18 cellular contexts compared by ENCODE assay signal in genomic region chr6:136749359-136749758, GRCh38. TPM values are rescaled to one million over a fixed set of nuclear protein-coding genes. Genes with fewer than 3 reads are reported as not detected.
DNase-seq lines count a peak whose midpoint lies in the region; ATAC-seq lines count a peak whose summit lies in the region.
"Had no signal": no experiment of that assay in that cellular context is flagged by ENCODE, and none has a peak within 500 bp of the region (broad histone marks: within the 10 kb centered on the region; RNA-seq: fewer than 3 reads in every experiment).

No MANE protein-coding gene starts in this region.

- CTCF ChIA-PET in CD4-positive, alpha-beta memory T cell (lab: Charles Lee; ENCODE audit: partially characterized antibody) = interaction anchor here (12.5 kb wide), 1 partner anchor 41 kb away, joined by 156 read pairs; the partner anchor contains the start of gene MAP3K5

- intact Hi-C loops in CD4-positive, alpha-beta memory T cell (cut with micrococcal nuclease) = no loop called here

- peaks cover 79% of the 10 kb centered on the region for H3K4me1 ChIP-seq in CD4-positive, alpha-beta memory T cell (ENCODE audit: insufficient read depth, low read length)

- no peak overlapping the region for H3K4me3 ChIP-seq in CD4-positive, alpha-beta memory T cell (ENCODE audit: low read length in 2 of 2)
- H3K4me3 ChIP-seq: MG63 had no signal

- DNase-seq in T-helper 1 cell = no peak
- DNase-seq in CD4-positive, alpha-beta memory T cell = no peak
- no peak for DNase-seq in central memory CD8-positive, alpha-beta T cell (ENCODE audit: low spot score in 2 of 2)
- no peak for DNase-seq in natural killer cell treated with Interleukin-12 subunit alpha and Interleukin-12 subunit beta and Interleukin-15 and Interleukin-18, amount 100 ng/mL, for 72 hours (ENCODE audit: low spot score)
- DNase-seq in glomerular visceral epithelial cell (ENCODE audit: extremely low spot score) = no peak
- DNase-seq: 8988T, C1 segment of cervical spinal cord, MG63, NCI-H1092 treated with DMSO at 0.1 percent for 48 hours, NCI-H1694 treated with DMSO at 0.1 percent for 48 hours, NCI-H510A, NCI-H82 had no signal

- H3K4me1 Mint-ChIP-seq in T-helper 1 cell treated with Interleukin-12 subunit alpha and Interleukin-12 subunit beta and Interleukin-4 antibody, amounts not matched to agents 30 μg/mL and 1 μg/mL, for 36 hours (ENCODE audit: low read depth) = peaks cover 72% of the 10 kb centered on the region
- H3K4me1 Mint-ChIP-seq in CD4-positive, alpha-beta memory T cell = peaks cover 62 to 94% (median 78%) of the 10 kb centered on the region in 4 donors
- peaks cover 71% of the 10 kb centered on the region for H3K4me1 Mint-ChIP-seq in central memory CD8-positive, alpha-beta T cell
- H3K4me1 Mint-ChIP-seq in natural killer cell treated with Interleukin-12 subunit alpha and Interleukin-12 subunit beta and Interleukin-15 and Interleukin-18, amount 100 ng/mL, for 72 hours (ENCODE audit: low read depth in 2 of 2) = peaks cover 65 to 78% of the 10 kb centered on the region in 2 donors

- H3K27ac ChIP-seq in CD4-positive, alpha-beta memory T cell (ENCODE audit: low read depth, low read length) = peak overlapping the region; percentile 51

- H3K9me3 Mint-ChIP-seq in T-helper 1 cell treated with Interleukin-12 subunit alpha and Interleukin-12 subunit beta and Interleukin-4 antibody, amounts not matched to agents 30 μg/mL and 1 μg/mL, for 36 hours = no peaks in the 10 kb centered on the region
- H3K9me3 Mint-ChIP-seq in CD4-positive, alpha-beta memory T cell = no peaks in the 10 kb centered on the region
- H3K9me3 Mint-ChIP-seq in central memory CD8-positive, alpha-beta T cell = no peaks in the 10 kb centered on the region
- no peaks in the 10 kb centered on the region for H3K9me3 Mint-ChIP-seq in natural killer cell treated with Interleukin-12 subunit alpha and Interleukin-12 subunit beta and Interleukin-15 and Interleukin-18, amount 100 ng/mL, for 72 hours

- no peaks in the 10 kb centered on the region for H3K27me3 ChIP-seq in CD4-positive, alpha-beta memory T cell (ENCODE audit: insufficient read depth, low read length)
- H3K27me3 ChIP-seq: MG63 had no signal

- no peaks in the 10 kb centered on the region for H3K9me3 ChIP-seq in CD4-positive, alpha-beta memory T cell (ENCODE audit: control insufficient read depth in 1 of 2, low read length in 2 of 2)
- H3K9me3 ChIP-seq: MG63 had no signal

- no peaks in the 10 kb centered on the region for H3K36me3 ChIP-seq in CD4-positive, alpha-beta memory T cell (ENCODE audit: insufficient read depth, low read length)
- H3K36me3 ChIP-seq: MG63 had no signal

- H3K36me3 Mint-ChIP-seq in T-helper 1 cell treated with Interleukin-12 subunit alpha and Interleukin-12 subunit beta and Interleukin-4 antibody, amounts not matched to agents 30 μg/mL and 1 μg/mL, for 36 hours (ENCODE audit: low read depth) = peaks cover 23% of the 10 kb centered on the region
- peaks cover 0 to 3% of the 10 kb centered on the region in 2 donors for H3K36me3 Mint-ChIP-seq in CD4-positive, alpha-beta memory T cell
- peaks cover 8% of the 10 kb centered on the region for H3K36me3 Mint-ChIP-seq in central memory CD8-positive, alpha-beta T cell (ENCODE audit: insufficient read depth)
- no peaks in the 10 kb centered on the region for H3K36me3 Mint-ChIP-seq in natural killer cell treated with Interleukin-12 subunit alpha and Interleukin-12 subunit beta and Interleukin-15 and Interleukin-18, amount 100 ng/mL, for 72 hours

- H3K27me3 Mint-ChIP-seq in T-helper 1 cell treated with Interleukin-12 subunit alpha and Interleukin-12 subunit beta and Interleukin-4 antibody, amounts not matched to agents 30 μg/mL and 1 μg/mL, for 36 hours (ENCODE audit: low read depth) = no peaks in the 10 kb centered on the region
- H3K27me3 Mint-ChIP-seq in CD4-positive, alpha-beta memory T cell = no peaks in the 10 kb centered on the region
- no peaks in the 10 kb centered on the region for H3K27me3 Mint-ChIP-seq in central memory CD8-positive, alpha-beta T cell
- no peaks in the 10 kb centered on the region for H3K27me3 Mint-ChIP-seq in natural killer cell treated with Interleukin-12 subunit alpha and Interleukin-12 subunit beta and Interleukin-15 and Interleukin-18, amount 100 ng/mL, for 72 hours

- POLR2A ChIA-PET in CD4-positive, alpha-beta memory T cell (lab: Charles Lee; ENCODE audit: partially characterized antibody) = interaction anchor here (13.2 kb wide), 1 partner anchor 40 kb away, joined by 249 read pairs; the partner anchor contains the start of gene MAP3K5

- peak overlapping the region; percentile 62 for H3K27ac Mint-ChIP-seq in T-helper 1 cell treated with Interleukin-12 subunit alpha and Interleukin-12 subunit beta and Interleukin-4 antibody, amounts not matched to agents 30 μg/mL and 1 μg/mL, for 36 hours
- H3K27ac Mint-ChIP-seq in CD4-positive, alpha-beta memory T cell = peak overlapping the region; percentile 58 to 97 (median 88)
- peak overlapping the region; percentile 81 for H3K27ac Mint-ChIP-seq in central memory CD8-positive, alpha-beta T cell (ENCODE audit: low read depth)
- peak overlapping the region; percentile 80 to 85 for H3K27ac Mint-ChIP-seq in natural killer cell treated with Interleukin-12 subunit alpha and Interleukin-12 subunit beta and Interleukin-15 and Interleukin-18, amount 100 ng/mL, for 72 hours

- ATAC-seq in central memory CD8-positive, alpha-beta T cell (replicated peaks; ENCODE audit: extremely low read depth, poor library complexity, severe bottlenecking) = no peak
- ATAC-seq in natural killer cell treated with Interleukin-12 subunit alpha and Interleukin-12 subunit beta and Interleukin-15 and Interleukin-18, amount 100 ng/mL, for 72 hours = no peak
- no peak for ATAC-seq in HG03565 (IDR thresholded peaks at IDR 0.05; ENCODE audit: unreplicated experiment)
- no peak for ATAC-seq in activated CD4-positive, CD25-positive, alpha-beta regulatory T cell treated with anti-CD3 and anti-CD28 coated beads, Interleukin-2, amount 50 U/mL, for 24 hours
- ATAC-seq: HepG2, Panc1, Right ventricle myocardium inferior had no signal

- no peak overlapping the region for H3K4me3 Mint-ChIP-seq in T-helper 1 cell treated with Interleukin-12 subunit alpha and Interleukin-12 subunit beta and Interleukin-4 antibody, amounts not matched to agents 30 μg/mL and 1 μg/mL, for 36 hours
- H3K4me3 Mint-ChIP-seq in CD4-positive, alpha-beta memory T cell = peak overlapping the region in 3 of 8 donors; percentile 15 to 48 (median 27)
- H3K4me3 Mint-ChIP-seq in central memory CD8-positive, alpha-beta T cell = no peak overlapping the region
- H3K4me3 Mint-ChIP-seq in natural killer cell treated with Interleukin-12 subunit alpha and Interleukin-12 subunit beta and Interleukin-15 and Interleukin-18, amount 100 ng/mL, for 72 hours = peak overlapping the region; percentile 47

RNA-seq across cellular contexts. Expression of gene MAP3K5, which starts 42.9 kb away (rescaled TPM):
- 10 to 100 TPM; 31.4 to 31.7 TPM for total RNA-seq in CD4-positive, alpha-beta memory T cell
- 10 to 100 TPM in 1 of 2 donors, 1 to 10 TPM in 1; 7.3 to 26.3 TPM for polyA plus RNA-seq in CD4-positive, alpha-beta memory T cell
- total RNA-seq in natural killer cell treated with Interleukin-12 subunit alpha and Interleukin-12 subunit beta and Interleukin-15 and Interleukin-18, amount 100 ng/mL, for 72 hours = 10 to 100 TPM; 27.9 to 33.0 TPM
- total RNA-seq: HepG2 had no signal
- polyA plus RNA-seq: HepG2 had no signal
